Comparison of ENCODE assay signal across 15 cellular contexts in the genomic region with DNA sequence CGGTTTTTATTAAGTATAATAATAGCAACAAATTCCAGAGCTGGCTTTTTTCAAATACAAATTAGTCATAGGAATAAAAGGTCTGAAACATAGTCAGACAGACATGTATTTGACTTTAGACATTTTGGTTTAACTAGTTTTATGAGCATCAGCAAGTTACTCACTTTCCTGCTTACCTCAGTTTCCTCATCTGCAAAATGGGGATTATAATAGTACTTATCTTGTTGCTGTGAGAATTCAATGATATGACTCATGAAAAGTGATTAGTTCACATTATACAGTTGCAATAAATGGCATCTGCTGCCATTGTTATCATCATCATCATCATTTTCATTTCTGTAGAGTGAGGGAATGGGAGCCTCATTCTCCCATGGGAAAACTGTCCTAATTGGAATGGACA. TPM values are rescaled to one million over a fixed set of nuclear protein-coding genes. Genes with fewer than 3 reads are reported as not detected.
DNase-seq lines count a peak whose midpoint lies in the region; ATAC-seq, FAIRE-seq and TF ChIP-seq lines count a peak whose summit lies in the region.
"Had no signal": no experiment of that assay in that cellular context is flagged by ENCODE, and none has a peak within 500 bp of the region (broad histone marks: within the 10 kb centered on the region; RNA-seq: fewer than 3 reads in every experiment).

No MANE protein-coding gene starts in this region.

- no peak overlapping the region for H3K4me3 Mint-ChIP-seq in HFFc6
- H3K4me3 Mint-ChIP-seq: CD4-positive, alpha-beta memory T cell; GM23338 had no signal

- H3K27me3 Mint-ChIP-seq in HFFc6 (ENCODE audit: insufficient read depth): no peaks in the 10 kb centered on the region
- H3K27me3 Mint-ChIP-seq: CD4-positive, alpha-beta memory T cell had no signal

- peaks cover 91% of the 10 kb centered on the region for H3K4me1 Mint-ChIP-seq in HFFc6 (ENCODE audit: low read depth)
- H3K4me1 Mint-ChIP-seq: GM23338 had no signal

- H3K9me3 Mint-ChIP-seq in HFFc6: no peaks in the 10 kb centered on the region
- H3K9me3 Mint-ChIP-seq: CD4-positive, alpha-beta memory T cell; GM23338 had no signal

- peak; percentile 9 for FAIRE-seq in GM12891 (lab: Jason Lieb, UNC)
- FAIRE-seq: GM19239 had no signal

- peak overlapping the region; percentile 13; the same call in 1 of the 2 replicates for H3K27ac Mint-ChIP-seq in HFFc6
- H3K27ac Mint-ChIP-seq: GM23338 had no signal

- peaks cover 62% of the 10 kb centered on the region for H3K36me3 Mint-ChIP-seq in HFFc6 (ENCODE audit: low read depth)

- DNase-seq in GM12891 (ENCODE audit: insufficient read length, low spot score) (no peak), HFFc6 (no peak), T-helper 2 cell (no peak), middle frontal gyrus (ENCODE audit: extremely low spot score, low spot score) (no peak)
- DNase-seq in stimulated activated CD4-positive, alpha-beta T cell treated with anti-CD3 and anti-CD28 coated beads, Interleukin-4, amount 100 ng/mL, for 4 hours: no peak
- DNase-seq: C1 segment of cervical spinal cord; Calu3; CD4-positive, alpha-beta memory T cell; COR-L47; DMS53; DMS79 treated with DMSO at 0.1 percent for 48 hours; GF-D8 had no signal

- TF ChIP-seq CTCF in HFFc6 (IDR thresholded peaks at IDR 0.05): no peak

- TF ChIP-seq POLR2A in GM12891 (IDR thresholded peaks at IDR 0.05; ENCODE audit: low read depth, low read length): no peak

- peak; percentile 8; the same call in 1 of the 3 replicates for ATAC-seq in SK-N-SH treated with all-trans-retinoic acid at 6 μM for 48 hours
- ATAC-seq: GM23338 had no signal

TF ChIP-seq in GM12891, 5 proteins besides CTCF, POLR2A, EP300 and RAD21:
- TF ChIP-seq TAF1 (IDR thresholded peaks at IDR 0.05; ENCODE audit: low read depth, low read length): no peak
- no peak for TF ChIP-seq POLR2AphosphoS5 (IDR thresholded peaks at IDR 0.05; ENCODE audit: low read depth, low read length)
- no peak for TF ChIP-seq PAX5 (IDR thresholded peaks at IDR 0.05; ENCODE audit: insufficient read depth, low read length, severe bottlenecking)
- no peak for TF ChIP-seq SPI1 (IDR thresholded peaks at IDR 0.05; ENCODE audit: low read depth, low read length)
- TF ChIP-seq POU2F2 (IDR thresholded peaks at IDR 0.05; ENCODE audit: low read depth, low read length): no peak
TF ChIP-seq in GM12891: peak in this region for 0.

TF ChIP-seq in SK-N-SH treated with all-trans-retinoic acid at 6 μM for 48 hours, 23 proteins besides CTCF, POLR2A, EP300 and RAD21:
- TF ChIP-seq, protein P1, sequence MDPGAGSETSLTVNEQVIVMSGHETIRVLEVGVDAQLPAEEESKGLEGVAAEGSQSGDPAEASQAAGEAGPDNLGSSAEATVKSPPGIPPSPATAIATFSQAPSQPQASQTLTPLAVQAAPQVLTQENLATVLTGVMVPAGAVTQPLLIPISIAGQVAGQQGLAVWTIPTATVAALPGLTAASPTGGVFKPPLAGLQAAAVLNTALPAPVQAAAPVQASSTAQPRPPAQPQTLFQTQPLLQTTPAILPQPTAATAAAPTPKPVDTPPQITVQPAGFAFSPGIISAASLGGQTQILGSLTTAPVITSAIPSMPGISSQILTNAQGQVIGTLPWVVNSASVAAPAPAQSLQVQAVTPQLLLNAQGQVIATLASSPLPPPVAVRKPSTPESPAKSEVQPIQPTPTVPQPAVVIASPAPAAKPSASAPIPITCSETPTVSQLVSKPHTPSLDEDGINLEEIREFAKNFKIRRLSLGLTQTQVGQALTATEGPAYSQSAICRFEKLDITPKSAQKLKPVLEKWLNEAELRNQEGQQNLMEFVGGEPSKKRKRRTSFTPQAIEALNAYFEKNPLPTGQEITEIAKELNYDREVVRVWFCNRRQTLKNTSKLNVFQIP (CRISPR knock-in tag; IDR thresholded peaks at IDR 0.05; ENCODE audit: borderline replicate concordance, low read depth): peak; percentile 57; the same call in 1 of the 2 replicates
- no peak for TF ChIP-seq ZFP3 (CRISPR knock-in tag; IDR thresholded peaks at IDR 0.05)

RNA-seq across cellular contexts. Expression of a gene that starts 33.5 kb away (rescaled TPM):
- polyA plus RNA-seq in GM12891 (2012; ENCODE audit: low read depth, missing spikeins): 60.5 TPM
- total RNA-seq in HFFc6 (2021; fragmentation: NEBNext Ultra II Directional; extraction: Animal tissue kit (Norgen Biotek cat#: 25700)): 100 to 1,000 TPM; 112 to 178 (median 164) TPM

RNA-seq across cellular contexts. Expression of a gene that starts 39.0 kb away (rescaled TPM):
- 14.6 TPM for polyA plus RNA-seq in GM12891 (2012; ENCODE audit: low read depth, missing spikeins)
- 10 to 100 TPM; 28.8 to 44.9 (median 40.6) TPM for total RNA-seq in HFFc6 (2021; fragmentation: NEBNext Ultra II Directional; extraction: Animal tissue kit (Norgen Biotek cat#: 25700))
